ENCODE assay signal across 22 cellular contexts in genomic region chr11:100730266-100730665, GRCh38. TPM values are rescaled to one million over a fixed set of nuclear protein-coding genes. Genes with fewer than 3 reads are reported as not detected.
DNase-seq lines count a peak whose midpoint lies in the region; ATAC-seq, FAIRE-seq and TF ChIP-seq lines count a peak whose summit lies in the region.
"Had no signal": no experiment of that assay in that cellular context is flagged by ENCODE, and none has a peak within 500 bp of the region (broad histone marks: within the 10 kb centered on the region; RNA-seq: fewer than 3 reads in every experiment).

No MANE protein-coding gene starts in this region.

- H2BK5ac ChIP-seq in H1 (ENCODE audit: low read depth, low read length), result no peak overlapping the region

- no peaks in the 10 kb centered on the region for H3K9me3 ChIP-seq in HUES48 (ENCODE audit: control insufficient read depth, insufficient read depth, low read length)
- H3K9me3 ChIP-seq in H1 (ENCODE audit: insufficient read depth in 2 of 2, low read depth in 1 of 2, low read length in 1 of 2), result no peaks in the 10 kb centered on the region
- H3K9me3 ChIP-seq: pancreas, right lobe of liver had no signal

- H3K79me1 ChIP-seq in H1 (ENCODE audit: low read depth, low read length), result no peaks in the 10 kb centered on the region; the same call in 1 of the 2 replicates

- no peaks in the 10 kb centered on the region for H3K23me2 ChIP-seq in H1 (ENCODE audit: low read depth, low read length)

- H3K23ac ChIP-seq in H1 (ENCODE audit: insufficient read length), result no peak overlapping the region

- TF ChIP-seq RAD21 in H1 (IDR thresholded peaks at IDR 0.05 in 1 of 2, conservative IDR thresholded peaks at IDR 0.05 in 1 of 2; ENCODE audit: low read depth in 2 of 2, low read length in 2 of 2), result no peak

- no peak for TF ChIP-seq CTCF in H1 (IDR thresholded peaks at IDR 0.05; ENCODE audit: control extremely low read depth in 1 of 3, insufficient read depth in 1 of 3, low read depth in 1 of 3, low read length in 3 of 3)

- no peak overlapping the region for H2BK20ac ChIP-seq in H1 (ENCODE audit: low read length)

- peak overlapping the region; percentile 14 for H3K27ac ChIP-seq in HUES48 (ENCODE audit: low read depth, low read length)
- H3K27ac ChIP-seq in H1 (ENCODE audit: low read depth, low read length), result no peak overlapping the region
- H3K27ac ChIP-seq: coronary artery, foreskin keratinocyte, pancreas, right lobe of liver had no signal

- CTCF ChIA-PET in H1 (lab: Charles Lee; ENCODE audit: partially characterized antibody), result interaction anchor here (0.6 to 1.3 kb wide), 4 partner anchors 28 to 73 kb away, joined by 3 to 4 read pairs (median 4); no protein-coding TSS in a partner anchor

- H3K36me3 ChIP-seq in HUES48 (ENCODE audit: control insufficient read depth, insufficient read depth, low read length) (no peaks in the 10 kb centered on the region), H1 (ENCODE audit: control insufficient read depth in 2 of 4, insufficient read depth in 4 of 4, low read length in 3 of 4) (no peaks in the 10 kb centered on the region)
- H3K36me3 ChIP-seq: pancreas, right lobe of liver had no signal

- peak; percentile 28 for DNase-seq in AG20443 (ENCODE audit: low spot score)
- no peak for DNase-seq in H1 (ENCODE audit: low read depth in 1 of 2, low spot score in 2 of 2)
- peak; percentile 71 for DNase-seq in iris pigment epithelial cell (ENCODE audit: low read depth)
- no peak for DNase-seq in glomerular visceral epithelial cell (ENCODE audit: extremely low spot score)
- no peak for DNase-seq in NCI-H2196 treated with DMSO at 0.1 percent for 48 hours (lab: John Stamatoyannopoulos, UW; ENCODE audit: unreplicated experiment)
- DNase-seq in NCI-H1436 (lab: John Stamatoyannopoulos, UW), result no peak
- DNase-seq: activated CD8-positive, alpha-beta T cell treated with anti-CD3 and anti-CD28 coated beads for 36 hours; activated gamma-delta T cell; activated naive CD8-positive, alpha-beta T cell treated with anti-CD3 and anti-CD28 coated beads, Interleukin-2, amount 50 U/mL, for 24 hours; CD8-positive, alpha-beta T cell; foreskin keratinocyte; GDM1; hippocampal formation; NCI-H1417 treated with DMSO at 0.1 percent for 48 hours; NCI-H2171 treated with DMSO at 0.1 percent for 48 hours; pancreas; right lobe of liver; T-helper 9 cell had no signal

- no peak overlapping the region for H4K91ac ChIP-seq in H1 (replicated peaks; ENCODE audit: insufficient read length, low read length)

- H2BK12ac ChIP-seq in H1 (ENCODE audit: low read depth, low read length), result no peak overlapping the region

- no peak overlapping the region for H2BK15ac ChIP-seq in H1 (ENCODE audit: low read length)

- no peak overlapping the region for H2AK5ac ChIP-seq in H1 (ENCODE audit: low read depth, low read length)

- peak; percentile 65 for FAIRE-seq in H1 (lab: Jason Lieb, UNC)
- FAIRE-seq: islet of Langerhans, pancreas had no signal

- POLR2A ChIA-PET in H1 (lab: Charles Lee; ENCODE audit: partially characterized antibody), result no interaction called here

- H3K4ac ChIP-seq in H1 (replicated peaks; ENCODE audit: insufficient read length, low read depth, low read length), result no peak overlapping the region

- H4K5ac ChIP-seq in H1 (ENCODE audit: insufficient read length, low read depth, low read length), result no peak overlapping the region

- H3K4me3 ChIP-seq in HUES48 (ENCODE audit: low read depth, low read length), result peak overlapping the region; percentile 24; the same call in 1 of the 2 replicates
- H3K4me3 ChIP-seq in H1 (ENCODE audit: extremely low read depth in 1 of 4, insufficient read depth in 2 of 4, low read depth in 3 of 4, low read length in 4 of 4), result no peak overlapping the region
- H3K4me3 ChIP-seq: coronary artery, pancreas, right lobe of liver had no signal

- no peak overlapping the region for H2BK120ac ChIP-seq in H1 (replicated peaks; ENCODE audit: low read depth, low read length)

- TF ChIP-seq EP300 in H1 (IDR thresholded peaks at IDR 0.05; ENCODE audit: borderline replicate concordance in 1 of 2, low read depth in 2 of 2, low read length in 2 of 2), result no peak

- H3K56ac ChIP-seq in H1 (replicated peaks; ENCODE audit: insufficient read length, low read depth, low read length), result no peak overlapping the region

- no peak overlapping the region for H3K4me2 ChIP-seq in H1 (ENCODE audit: insufficient read depth in 1 of 2, low read depth in 2 of 2, low read length in 2 of 2)

- no peak overlapping the region for H3K18ac ChIP-seq in H1 (ENCODE audit: extremely low read depth, low read length)

- no peak overlapping the region for H4K8ac ChIP-seq in H1 (ENCODE audit: extremely low read depth, insufficient read depth, low read length)

- H3K4me1 ChIP-seq in HUES48 (ENCODE audit: control insufficient read depth, insufficient read depth, low read length), result peaks cover 50% of the 10 kb centered on the region
- peaks cover 10 to 21% (median 14%) of the 10 kb centered on the region in 4 experiments for H3K4me1 ChIP-seq in H1 (replicated peaks in 1 of 4; ENCODE audit: control insufficient read depth in 3 of 4, insufficient read depth in 4 of 4, low read length in 3 of 4)
- H3K4me1 ChIP-seq: foreskin keratinocyte, pancreas had no signal

- ATAC-seq in SK-N-SH treated with all-trans-retinoic acid at 6 μM for 48 hours, result no peak
- ATAC-seq: activated CD8-positive, alpha-beta T cell treated with anti-CD3 and anti-CD28 coated beads for 36 hours; activated naive CD8-positive, alpha-beta T cell treated with anti-CD3 and anti-CD28 coated beads, Interleukin-2, amount 50 U/mL, for 24 hours; CD8-positive, alpha-beta T cell; foreskin keratinocyte; pancreas; right lobe of liver had no signal

- WGBS in H1 (ENCODE audit: extremely low coverage in 1 of 2, insufficient coverage in 1 of 2, insufficient read length in 1 of 2, insufficient replicate concordance in 2 of 2, low coverage in 1 of 2, low lambda C conversion rate in 2 of 2, missing lambda C conversion rate in 1 of 2), 2 experiments, result 43% methylated on average over 3 of the region's 3 CpGs; no CpG with 5 or more reads in 1 of the 2 experiments

- no peak for TF ChIP-seq POLR2A in H1 (IDR thresholded peaks at IDR 0.05; ENCODE audit: control extremely low read depth in 1 of 2, low read depth in 2 of 2, low read length in 2 of 2)

- H3K9ac ChIP-seq in HUES48 (ENCODE audit: low read depth, low read length) (no peak overlapping the region), H1 (replicated peaks in 1 of 4; ENCODE audit: extremely low read depth in 1 of 4, low read depth in 3 of 4, low read length in 3 of 4) (no peak overlapping the region)

- H3K27me3 ChIP-seq in HUES48 (ENCODE audit: control insufficient read depth, insufficient read depth, low read length), result no peaks in the 10 kb centered on the region
- H3K27me3 ChIP-seq in H1 (replicated peaks in 1 of 4; ENCODE audit: control insufficient read depth in 3 of 4, extremely low read depth in 1 of 4, insufficient read depth in 3 of 4, low read length in 3 of 4), result no peaks in the 10 kb centered on the region
- H3K27me3 ChIP-seq: foreskin keratinocyte, pancreas, right lobe of liver had no signal

- peaks cover 0 to 53% of the 10 kb centered on the region in 2 experiments; a peak in 2 of 4 replicates for H3K79me2 ChIP-seq in H1 (ENCODE audit: control insufficient read depth in 1 of 2, insufficient read depth in 2 of 2, low read length in 2 of 2)

- H3K14ac ChIP-seq in H1 (ENCODE audit: insufficient read length), result no peak overlapping the region

- no peak overlapping the region for H2AFZ ChIP-seq in H1 (ENCODE audit: low read length)

- H4K20me1 ChIP-seq in H1 (replicated peaks in 1 of 2; ENCODE audit: control insufficient read depth in 1 of 2, insufficient read depth in 2 of 2, low read length in 2 of 2), result no peaks in the 10 kb centered on the region

TF ChIP-seq in H1, 55 proteins besides CTCF, POLR2A, EP300 and RAD21 (continues in another document):
- TF ChIP-seq CREB1 (IDR thresholded peaks at IDR 0.05) (no peak), ATF3 (IDR thresholded peaks at IDR 0.05; ENCODE audit: insufficient read depth, low read depth, low read length) (no peak), YY1 (IDR thresholded peaks at IDR 0.05; ENCODE audit: low read depth, low read length) (no peak), MAFK (IDR thresholded peaks at IDR 0.05; ENCODE audit: low read depth, low read length) (no peak), HDAC2 (IDR thresholded peaks at IDR 0.05; ENCODE audit: borderline replicate concordance in 1 of 2, low read depth in 2 of 2, low read length in 2 of 2) (no peak), RBBP5 (IDR thresholded peaks at IDR 0.05; ENCODE audit: borderline replicate concordance, low read depth, low read length) (no peak), ASH2L (IDR thresholded peaks at IDR 0.05; ENCODE audit: low read length) (no peak), CHD2 (IDR thresholded peaks at IDR 0.05; ENCODE audit: low read length) (no peak)

TF ChIP-seq in SK-N-SH treated with all-trans-retinoic acid at 6 μM for 48 hours, 23 proteins besides CTCF, POLR2A, EP300 and RAD21:
- TF ChIP-seq ZFP3 (CRISPR knock-in tag; IDR thresholded peaks at IDR 0.05) (no peak), ZNF565 (CRISPR knock-in tag; conservative IDR thresholded peaks at IDR 0.05; ENCODE audit: low read depth) (no peak), ISL1 (CRISPR knock-in tag; IDR thresholded peaks at IDR 0.05) (no peak), OSR1 (CRISPR knock-in tag; IDR thresholded peaks at IDR 0.05) (no peak), GLIS3 (CRISPR knock-in tag; IDR thresholded peaks at IDR 0.05) (no peak), ARNTL (CRISPR knock-in tag; IDR thresholded peaks at IDR 0.05; ENCODE audit: borderline replicate concordance, low read depth) (no peak)

RNA-seq across cellular contexts. Expression of gene ARHGAP42, which starts 43.2 kb away (rescaled TPM):
- total RNA-seq in H1 (2021; fragmentation: NEBNext Ultra II Directional; extraction: Animal tissue kit (Norgen Biotek cat#: 25700)), result 33.3 and 33.5 TPM in 2 replicates
- 13.1 and 22.2 TPM in 2 replicates for polyA plus RNA-seq in H1 (2011; rRNA removed)
- polyA plus RNA-seq in H1 (2011; cell fraction: cytosol; rRNA removed), result 18.4 TPM
- polyA plus RNA-seq in H1 (2011; cell fraction: nucleus; rRNA removed), result 17.7 TPM
- 12.0 to 26.0 TPM (median 19.3 TPM) in 4 replicates for polyA plus RNA-seq in H1 (2012, experiment 1 of 2)
- 2.1 TPM for polyA plus RNA-seq in H1 (2012, experiment 2 of 2)
- polyA plus RNA-seq in H1 (2013, experiment 1 of 2), result 13.9 TPM
- polyA plus RNA-seq in H1 (2013, experiment 2 of 2), result 14.8 TPM
- 50.9 and 68.5 TPM in 2 replicates for polyA minus RNA-seq in H1 (2011; rRNA and poly(A)+ RNA removed)
- polyA minus RNA-seq in H1 (2011; cell fraction: cytosol; rRNA and poly(A)+ RNA removed), result 26.9 TPM
- polyA minus RNA-seq in H1 (2011; cell fraction: nucleus; rRNA and poly(A)+ RNA removed), result 56.7 TPM

Comparison
In these comparisons a context has a peak if more than half of its experiments do, and no peak if none do; other contexts are left out.
1. DNase-seq: peak in AG20443 (single experiment) and iris pigment epithelial cell (single experiment); none in H1 (0 of 2), glomerular visceral epithelial cell (single experiment), NCI-H2196 treated with DMSO at 0.1 percent for 48 hours (single experiment) and NCI-H1436 (single experiment).